In the genomic region with DNA sequence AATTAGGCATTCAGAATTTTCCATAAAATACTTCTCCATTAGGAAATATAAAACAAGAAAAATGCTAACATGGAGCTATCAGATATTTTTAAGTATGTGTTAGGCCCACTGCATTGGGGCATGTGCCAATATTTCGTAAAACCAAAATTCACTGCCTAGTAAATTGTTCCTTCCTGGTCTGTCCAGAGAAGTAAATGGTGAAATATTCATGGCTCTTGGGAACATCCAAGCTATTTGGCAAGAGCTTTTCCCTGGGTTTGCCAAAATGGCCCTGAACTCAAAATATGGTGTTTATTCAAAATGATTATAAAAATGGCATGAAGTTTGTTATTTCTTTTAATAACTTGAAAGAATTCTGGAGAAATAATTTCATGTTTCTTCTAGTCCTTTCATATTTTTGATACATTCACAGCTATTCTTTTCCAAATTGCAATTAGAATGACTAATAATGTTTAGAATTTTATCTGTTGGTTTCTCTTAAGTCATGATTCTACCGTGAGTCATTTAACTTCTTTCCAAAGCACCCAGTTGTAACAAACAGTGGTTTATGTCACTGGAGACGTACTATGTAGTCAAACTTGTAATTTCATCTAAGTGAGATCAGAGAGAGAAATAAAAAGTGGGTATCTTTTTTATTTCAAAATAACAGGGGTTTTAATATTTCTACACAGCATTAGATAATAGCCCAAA, we compare ENCODE assay signal across 10 cellular contexts. TPM values are rescaled to one million over a fixed set of nuclear protein-coding genes. Genes with fewer than 3 reads are reported as not detected.
DNase-seq lines count a peak whose midpoint lies in the region; ATAC-seq and TF ChIP-seq lines count a peak whose summit lies in the region.
"Had no signal": no experiment of that assay in that cellular context is flagged by ENCODE, and none has a peak within 500 bp of the region (broad histone marks: within the 10 kb centered on the region; RNA-seq: fewer than 3 reads in every experiment).

No MANE protein-coding gene starts in this region.

- H3K4me3 ChIP-seq in ascending aorta (no peak overlapping the region), heart right ventricle (no peak overlapping the region)

- H3K27me3 ChIP-seq in ascending aorta (no peaks in the 10 kb centered on the region), heart right ventricle (no peaks in the 10 kb centered on the region)

- 60 to 71% methylated on average over 3 of the region's 3 CpGs for WGBS in heart right ventricle, 2 donors

- H3K36me3 ChIP-seq in ascending aorta (no peaks in the 10 kb centered on the region), heart right ventricle (peaks cover 0 to 3% (median 0%) of the 10 kb centered on the region in 9 donors)

- DNase-seq in H4 (ENCODE audit: low spot score) (peak; percentile 46), ascending aorta (ENCODE audit: low spot score in 2 of 2) (peak in 1 of 2 donors; percentile 73), heart right ventricle (no peak), stromal cell of bone marrow (ENCODE audit: low read depth) (peak; percentile 86), NCI-H2081 treated with DMSO at 0.1 percent for 48 hours (lab: John Stamatoyannopoulos, UW) (no peak), nucleus accumbens (lab: John Stamatoyannopoulos, UW) (no peak), mucosa of gallbladder (ENCODE audit: low spot score) (no peak), DMS153 (lab: John Stamatoyannopoulos, UW) (no peak)
- DNase-seq: activated naive CD8-positive, alpha-beta T cell treated with anti-CD3 and anti-CD28 coated beads, Interleukin-2, amount 50 U/mL, for 24 hours; GOT3 had no signal

- H3K4me1 ChIP-seq in ascending aorta (peaks cover 0 to 23% of the 10 kb centered on the region in 2 donors), heart right ventricle (peaks cover 0 to 37% (median 5%) of the 10 kb centered on the region in 9 donors)

- H3K27ac ChIP-seq in ascending aorta (peak overlapping the region; percentile 64 to 72), heart right ventricle (peak overlapping the region in 7 of 10 donors; percentile 44 to 74 (median 56))

- H3K9me3 ChIP-seq in ascending aorta, result no peaks in the 10 kb centered on the region
- H3K9me3 ChIP-seq in heart right ventricle, result no peaks in the 10 kb centered on the region

- TF ChIP-seq CTCF in ascending aorta (IDR thresholded peaks at IDR 0.05), result no peak
- TF ChIP-seq CTCF in heart right ventricle (IDR thresholded peaks at IDR 0.05), result no peak

- intact Hi-C loops in ascending aorta (cut with DNase I) (loop anchor here (1.0 to 2.0 kb wide), 2 partner anchors 25 to 33 kb away; no protein-coding TSS in a partner anchor), heart right ventricle (cut with DNase I) (no loop called here)

- peak in 7 of 8 donors; percentile 75 to 91 (median 82) for ATAC-seq in heart right ventricle
- ATAC-seq: activated naive CD8-positive, alpha-beta T cell treated with anti-CD3 and anti-CD28 coated beads, Interleukin-2, amount 50 U/mL, for 24 hours had no signal

RNA-seq across cellular contexts. Expression of a gene that starts 25.7 kb away (rescaled TPM):
- 16.0 and 17.3 TPM in 2 replicates for total RNA-seq in H4 (2014; rRNA removed; shearing (Covaris generic))
- total RNA-seq in ascending aorta (36.7 TPM), heart right ventricle (10 to 100 TPM in 8 of 10 donors, 1 to 10 TPM in 2; 7.6 to 36.3 (median 16.1) TPM), mucosa of gallbladder (29.0 TPM)
- polyA plus RNA-seq in heart right ventricle, result 10 to 100 TPM; 23.5 to 43.2 TPM

Comparison
In these comparisons a context has a peak if more than half of its experiments do, and no peak if none do; other contexts are left out.
1. DNase-seq: peak in H4 (single experiment) and stromal cell of bone marrow (single experiment); none in heart right ventricle (0 of 2), NCI-H2081 treated with DMSO at 0.1 percent for 48 hours (single experiment), nucleus accumbens (0 of 56), mucosa of gallbladder (single experiment) and DMS153 (single experiment).